8 cellular contexts compared by ENCODE assay signal in the genomic region with DNA sequence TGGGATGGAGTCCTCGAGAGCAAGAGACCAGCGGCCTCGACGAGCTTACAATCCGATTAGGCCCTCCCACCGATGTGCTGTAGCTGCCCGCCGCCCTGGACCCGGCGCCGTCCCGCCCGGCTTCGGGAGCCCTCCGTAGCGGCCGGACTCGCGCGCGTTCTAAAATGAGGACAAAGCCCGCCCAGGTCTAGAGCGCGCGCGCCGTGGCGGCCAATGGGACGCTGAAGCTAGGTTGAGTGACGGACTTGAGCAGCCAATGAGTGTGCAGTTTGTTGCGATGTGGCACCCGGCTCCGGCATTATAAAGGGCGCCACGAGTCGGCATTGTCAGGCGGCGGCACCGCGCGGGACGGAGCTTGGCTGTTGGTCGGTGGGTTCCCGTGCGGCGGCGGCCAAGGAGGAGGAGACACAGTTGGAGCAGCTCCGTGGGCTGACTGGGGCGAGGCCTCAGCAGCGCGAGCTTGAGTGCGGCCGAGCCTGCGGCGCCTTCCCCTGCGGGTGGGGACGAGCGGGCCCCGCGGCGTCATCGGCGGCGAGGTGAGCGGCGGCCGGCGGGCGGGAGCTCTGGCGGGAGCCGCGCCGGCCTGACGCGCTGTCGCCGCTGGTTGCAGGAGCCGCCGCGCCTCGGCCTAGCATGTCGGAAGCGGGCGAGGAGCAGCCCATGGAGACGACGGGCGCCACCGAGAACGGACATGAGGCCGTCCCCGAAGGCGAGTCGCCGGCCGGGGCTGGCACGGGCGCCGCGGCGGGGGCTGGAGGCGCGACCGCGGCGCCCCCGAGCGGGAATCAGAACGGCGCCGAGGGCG. TPM values are rescaled to one million over a fixed set of nuclear protein-coding genes. Genes with fewer than 3 reads are reported as not detected.
DNase-seq lines count a peak whose midpoint lies in the region; ATAC-seq and TF ChIP-seq lines count a peak whose summit lies in the region.

Gene HNRNPAB, plus strand, starts transcription at position 329 of the 805 bp plus-strand sequence. Its CDS starts 305 bp downstream, at position 634.

- TF ChIP-seq POLR2A in spleen (IDR thresholded peaks at IDR 0.05) = peak; percentile 94 to 99 (median 99)

- POLR2A ChIA-PET in AG04449 (lab: Yijun Ruan, JAX) (interaction anchor here (0.5 to 1.5 kb wide), 17 partner anchors 9 to 1912 kb away, joined by 3 to 30 read pairs (median 3); partner anchors contain the start of genes NHP2, PHYKPL and TBC1D9B), WTC11 (lab: Charles Lee) (interaction anchor here (0.8 to 1.5 kb wide), 20 partner anchors 9 to 628 kb away, joined by 3 to 67 read pairs (median 4); partner anchors contain the start of gene NHP2)

- peaks cover 15 to 70% (median 53%) of the 10 kb centered on the region in 6 donors for H3K4me1 ChIP-seq in spleen

- 0% methylated on average over 18 to 111 of the region's 111 CpGs for WGBS in spleen, 5 donors

- CTCF ChIA-PET in AG04449 (lab: Yijun Ruan, JAX) = no interaction called here
- CTCF ChIA-PET in WTC11 (lab: Charles Lee) = interaction anchor here (0.5 to 1.5 kb wide), 8 partner anchors 21 to 128 kb away, joined by 3 to 13 read pairs (median 4); partner anchors contain the start of genes NHP2 and PHYKPL

- H3K36me3 Mint-ChIP-seq in WTC11 (peaks cover 44% of the 10 kb centered on the region), immature natural killer cell (peaks cover 0 to 11% (median 7%) of the 10 kb centered on the region in 3 donors)

- DNase-seq in AG04449 (ENCODE audit: low read depth, low spot score) = peak; percentile 82
- peak; percentile 93 for DNase-seq in NCI-H2227 treated with DMSO at 0.1 percent for 48 hours (lab: John Stamatoyannopoulos, UW)
- DNase-seq in WTC11 (ENCODE audit: low spot score) = peak; percentile 96
- peak; percentile 98 for DNase-seq in cardiac fibroblast (ENCODE audit: low read depth in 2 of 2)
- peak; percentile 95 to 96 (median 96) for DNase-seq in immature natural killer cell
- DNase-seq in spleen = peak; percentile 95

- H3K4me1 Mint-ChIP-seq in WTC11 = peaks cover 28% of the 10 kb centered on the region
- H3K4me1 Mint-ChIP-seq in immature natural killer cell = peaks cover 38 to 40% of the 10 kb centered on the region in 2 donors

- H3K27me3 Mint-ChIP-seq in WTC11 (ENCODE audit: low read depth) (peaks cover 13% of the 10 kb centered on the region), immature natural killer cell (ENCODE audit: low read depth in 3 of 3) (peaks cover 8 to 20% (median 17%) of the 10 kb centered on the region in 3 donors)

- no peaks in the 10 kb centered on the region for H3K27me3 ChIP-seq in spleen (replicated peaks in 1 of 7)

- intact Hi-C loops in spleen (cut with DNase I; ENCODE audit: low total_unique reads) = no loop called here

- H3K4me3 Mint-ChIP-seq in WTC11 (peak within 1 kb of the TSS; percentile 96), immature natural killer cell (peak within 1 kb of the TSS; percentile 98 to 100 (median 98))

- H3K36me3 ChIP-seq in spleen = peaks cover 0 to 36% (median 30%) of the 10 kb centered on the region in 6 donors

- H3K9me3 Mint-ChIP-seq in WTC11 = no peaks in the 10 kb centered on the region
- no peaks in the 10 kb centered on the region for H3K9me3 Mint-ChIP-seq in immature natural killer cell

- TF ChIP-seq CTCF in AG04449 (IDR thresholded peaks at IDR 0.05; ENCODE audit: insufficient read depth, low read length, missing control alignments) = no peak
- TF ChIP-seq CTCF in WTC11 (IDR thresholded peaks at IDR 0.05) = no peak
- TF ChIP-seq CTCF in cardiac fibroblast (IDR thresholded peaks at IDR 0.05; ENCODE audit: low read depth, low read length) = no peak
- peak in 3 of 11 experiments; percentile 10 to 43 (median 35) for TF ChIP-seq CTCF in spleen (IDR thresholded peaks at IDR 0.05 in 8 of 11, conservative IDR thresholded peaks at IDR 0.05 in 3 of 11)

- H3K27ac ChIP-seq in spleen = peak within 1 kb of the TSS; percentile 80 to 97 (median 94)

- H3K27ac Mint-ChIP-seq in WTC11 = peak within 1 kb of the TSS; percentile 98
- peak within 1 kb of the TSS; percentile 94 to 99 (median 96) for H3K27ac Mint-ChIP-seq in immature natural killer cell

- H3K4me3 ChIP-seq in AG04449 (ENCODE audit: low read depth, low read length) (peak within 1 kb of the TSS; percentile 93), cardiac fibroblast (replicated peaks in 1 of 2; ENCODE audit: low read depth in 2 of 2, low read length in 2 of 2) (peak within 1 kb of the TSS; percentile 72 to 73), spleen (peak within 1 kb of the TSS; percentile 89 to 100 (median 96))

- H3K9me3 ChIP-seq in spleen = no peaks in the 10 kb centered on the region

- peak; percentile 88 for ATAC-seq in GM18907 (IDR thresholded peaks at IDR 0.05; ENCODE audit: unreplicated experiment)
- peak; percentile 82 for ATAC-seq in HG03159 (IDR thresholded peaks at IDR 0.05; ENCODE audit: unreplicated experiment)
- peak; percentile 88 for ATAC-seq in WTC11

TF ChIP-seq in WTC11, 78 proteins besides CTCF, POLR2A, EP300 and RAD21 (continues in another document):
- TF ChIP-seq OVOL2 (CRISPR knock-in tag; IDR thresholded peaks at IDR 0.05; ENCODE audit: borderline replicate concordance) (no peak), SMAD4 (CRISPR knock-in tag; IDR thresholded peaks at IDR 0.05) (no peak), ELF4 (CRISPR knock-in tag; IDR thresholded peaks at IDR 0.05; ENCODE audit: low read depth) (peak; percentile 13; the same call in 1 of the 2 replicates), ETV6 (CRISPR knock-in tag; IDR thresholded peaks at IDR 0.05) (peak; percentile 77; the same call in 1 of the 2 replicates), ZMAT4 (CRISPR knock-in tag; IDR thresholded peaks at IDR 0.05) (no peak), ZNF232 (CRISPR knock-in tag; IDR thresholded peaks at IDR 0.05) (peak; percentile 92; the same call in 1 of the 2 replicates), SMAD3 (CRISPR knock-in tag; IDR thresholded peaks at IDR 0.05; ENCODE audit: borderline replicate concordance) (peak; percentile 96), RELA (CRISPR knock-in tag; IDR thresholded peaks at IDR 0.05; ENCODE audit: borderline replicate concordance) (peak; percentile 75; the same call in 1 of the 2 replicates), NR3C1 (CRISPR knock-in tag; conservative IDR thresholded peaks at IDR 0.05; ENCODE audit: low read depth) (peak; percentile 54; the same call in 1 of the 2 replicates), PRDM15 (CRISPR knock-in tag; IDR thresholded peaks at IDR 0.05) (no peak), NR1H2 (CRISPR knock-in tag; IDR thresholded peaks at IDR 0.05) (no peak), HMGA2 (CRISPR knock-in tag; IDR thresholded peaks at IDR 0.05) (no peak), TP53 (CRISPR knock-in tag; IDR thresholded peaks at IDR 0.05) (peak; percentile 51), CREB1 (CRISPR knock-in tag; IDR thresholded peaks at IDR 0.05) (no peak), ZNF138 (CRISPR knock-in tag; conservative IDR thresholded peaks at IDR 0.05) (no peak), NFYB (CRISPR knock-in tag; conservative IDR thresholded peaks at IDR 0.05; ENCODE audit: low read depth) (peak; percentile 99)
- TF ChIP-seq, protein P1, sequence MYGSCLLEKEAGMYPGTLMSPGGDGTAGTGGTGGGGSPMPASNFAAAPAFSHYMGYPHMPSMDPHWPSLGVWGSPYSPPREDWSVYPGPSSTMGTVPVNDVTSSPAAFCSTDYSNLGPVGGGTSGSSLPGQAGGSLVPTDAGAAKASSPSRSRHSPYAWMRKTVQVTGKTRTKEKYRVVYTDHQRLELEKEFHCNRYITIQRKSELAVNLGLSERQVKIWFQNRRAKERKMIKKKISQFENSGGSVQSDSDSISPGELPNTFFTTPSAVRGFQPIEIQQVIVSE (CRISPR knock-in tag; IDR thresholded peaks at IDR 0.05; ENCODE audit: borderline replicate concordance) = no peak; the same call in 1 of the 2 replicates

RNA-seq across cellular contexts. Expression of gene HNRNPAB, which starts in this region (rescaled TPM):
- total RNA-seq in WTC11 (2021) (414 to 457 TPM (median 419 TPM) in 3 replicates), spleen (100 to 1,000 TPM in 4 of 7 donors, 10 to 100 TPM in 3; 55.9 to 136 (median 113) TPM)
- polyA plus RNA-seq in immature natural killer cell (100 to 1,000 TPM in 1 of 3 donors, 10 to 100 TPM in 2; 34.4 to 126 (median 62.9) TPM), spleen (100 to 1,000 TPM in 2 of 3 donors, 10 to 100 TPM in 1; 88.2 to 144 (median 120) TPM)

Comparison
In these comparisons a context has a peak if more than half of its experiments do, and no peak if none do; other contexts are left out.
1. Peak in every context shown above with its lines: DNase-seq, ATAC-seq, H3K4me3 ChIP-seq and H3K27ac ChIP-seq.